12 cellular contexts compared by ENCODE assay signal in the genomic region with DNA sequence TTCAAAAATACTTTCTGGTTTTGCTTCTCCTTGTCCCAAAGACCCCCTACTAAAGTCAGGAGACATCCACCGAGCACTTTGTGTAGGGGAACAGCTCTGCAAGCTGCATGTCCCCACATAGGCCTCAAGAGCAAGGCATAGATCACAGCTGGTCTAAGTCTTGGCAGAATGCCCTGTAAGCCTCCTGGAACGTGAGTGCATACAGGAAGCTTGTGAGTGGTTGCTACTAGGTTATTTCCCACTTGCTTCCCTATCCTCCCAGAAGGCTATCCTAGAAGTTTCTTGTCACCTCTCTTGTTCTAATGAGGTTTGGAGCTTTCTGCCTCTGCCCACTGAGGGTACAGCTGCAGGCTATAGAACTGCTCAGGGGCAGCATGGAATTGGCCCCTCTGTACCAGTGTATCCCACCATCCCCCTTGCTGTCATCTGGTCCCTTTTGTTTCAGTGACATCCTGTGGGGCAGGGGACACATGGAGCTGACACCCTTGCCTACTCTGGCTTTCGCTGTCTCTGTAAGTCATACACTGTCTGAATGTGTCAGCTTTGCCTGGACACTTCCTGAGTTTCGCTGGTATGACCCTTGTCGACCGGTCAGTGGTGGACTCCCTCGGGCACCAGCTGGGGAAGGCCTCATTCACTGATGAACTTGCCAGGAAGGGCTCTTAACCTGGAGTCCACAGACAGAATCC. TPM values are rescaled to one million over a fixed set of nuclear protein-coding genes. Genes with fewer than 3 reads are reported as not detected.
DNase-seq lines count a peak whose midpoint lies in the region; TF ChIP-seq lines count a peak whose summit lies in the region.
"Had no signal": no experiment of that assay in that cellular context is flagged by ENCODE, and none has a peak within 500 bp of the region (broad histone marks: within the 10 kb centered on the region; RNA-seq: fewer than 3 reads in every experiment).

No MANE protein-coding gene starts in this region.

- no peak overlapping the region for H3T11ph ChIP-seq in H9 (ENCODE audit: low read length)

- no peak overlapping the region for H3K4me3 Mint-ChIP-seq in H9

- H3K27me3 ChIP-seq in H9 (ENCODE audit: insufficient read depth, low read length), result no peaks in the 10 kb centered on the region

- no peak overlapping the region for H4K5ac ChIP-seq in H9 (ENCODE audit: insufficient read length, low read depth, low read length)

- intact Hi-C loops in posterior vena cava (cut with DNase I), result no loop called here

- H3K56ac ChIP-seq in H9 (ENCODE audit: insufficient read length, low read depth, low read length), result no peak overlapping the region

- H3K27ac ChIP-seq in H9 (ENCODE audit: insufficient read length, low read depth, low read length), result no peak overlapping the region
- H3K27ac ChIP-seq: epithelial cell of prostate, parathyroid adenoma had no signal

- H3K23me2 ChIP-seq in H9 (ENCODE audit: insufficient read length, low read depth, low read length, poor library complexity, severe bottlenecking), result no peaks in the 10 kb centered on the region

- H2BK120ac ChIP-seq in H9 (ENCODE audit: low read depth, low read length, poor library complexity, severe bottlenecking), result no peak overlapping the region

- H3K14ac ChIP-seq in H9 (ENCODE audit: insufficient read depth, low read length), result no peak overlapping the region

- H2AFZ ChIP-seq in H9 (ENCODE audit: low read length), result no peak overlapping the region
- H2AFZ ChIP-seq: parathyroid adenoma had no signal

- H2BK5ac ChIP-seq in H9 (ENCODE audit: insufficient read length, low read length), result no peak overlapping the region

- no peaks in the 10 kb centered on the region for H3K79me1 ChIP-seq in H9 (ENCODE audit: insufficient read depth, low read depth, low read length, poor library complexity, severe bottlenecking)

- H3K79me2 ChIP-seq in H9 (ENCODE audit: insufficient read depth, low read length), result no peaks in the 10 kb centered on the region
- H3K79me2 ChIP-seq: parathyroid adenoma had no signal

- no peak overlapping the region for H3K4ac ChIP-seq in H9 (ENCODE audit: low read depth, low read length)

- H4K91ac ChIP-seq in H9 (ENCODE audit: insufficient read length, low read depth, low read length), result no peak overlapping the region

- H3K4me1 Mint-ChIP-seq in H9, result peaks cover 6 to 11% of the 10 kb centered on the region in 2 experiments

- H4K8ac ChIP-seq in H9 (replicated peaks; ENCODE audit: insufficient read length, low read depth, low read length), result no peak overlapping the region

- no peaks in the 10 kb centered on the region for H3K9me3 Mint-ChIP-seq in H9

- H3K27me3 Mint-ChIP-seq in H9 (ENCODE audit: low read depth), result peaks cover 15% of the 10 kb centered on the region

- H3K4me2 ChIP-seq in H9 (ENCODE audit: insufficient read depth, insufficient read length, low read length), result no peak overlapping the region

- no peak overlapping the region for H3K23ac ChIP-seq in H9 (ENCODE audit: insufficient read length, low read depth, low read length)

- H2AK5ac ChIP-seq in H9 (ENCODE audit: insufficient read length, low read length), result no peak overlapping the region

- no peaks in the 10 kb centered on the region for H3K4me1 ChIP-seq in H9 (ENCODE audit: insufficient read depth, low read length)
- H3K4me1 ChIP-seq: parathyroid adenoma had no signal

- H3K36me3 Mint-ChIP-seq in H9 (ENCODE audit: insufficient read depth in 1 of 3, low read depth in 3 of 3), result no peaks in the 10 kb centered on the region

- no peak overlapping the region for H3K18ac ChIP-seq in H9 (ENCODE audit: insufficient read length, low read depth, low read length)

- no peaks in the 10 kb centered on the region for H3K9me3 ChIP-seq in H9 (ENCODE audit: control insufficient read depth, low read depth, low read length)

- H4K20me1 ChIP-seq in H9 (ENCODE audit: control insufficient read depth, insufficient read depth, insufficient read length), result no peaks in the 10 kb centered on the region

- H2BK15ac ChIP-seq in H9 (ENCODE audit: low read depth, low read length), result no peak overlapping the region

- H3K27ac Mint-ChIP-seq in H9, result no peak overlapping the region

- no peak overlapping the region for H2BK12ac ChIP-seq in H9 (ENCODE audit: insufficient read length, low read depth, low read length)

- H2BK20ac ChIP-seq in H9 (ENCODE audit: low read depth, low read length, poor library complexity, severe bottlenecking), result no peak overlapping the region

- peak; percentile 14 for DNase-seq in H9
- DNase-seq in NCI-H345 (lab: John Stamatoyannopoulos, UW), result peak; percentile 75
- peak; percentile 32 to 81 for DNase-seq in dermis microvascular lymphatic vessel endothelial cell (ENCODE audit: low read depth in 2 of 2)
- peak; percentile 55 for DNase-seq in posterior vena cava (ENCODE audit: low spot score)
- no peak for DNase-seq in DMS114 treated with DMSO at 0.1 percent for 48 hours (lab: John Stamatoyannopoulos, UW; ENCODE audit: unreplicated experiment)
- DNase-seq in NCI-H1436 treated with DMSO at 0.1 percent for 48 hours (lab: John Stamatoyannopoulos, UW), result no peak
- DNase-seq in activated CD4-positive, alpha-beta T cell treated with anti-CD3 and anti-CD28 coated beads, Interleukin-2, amount 50 U/mL, for 48 hours, result no peak
- no peak for DNase-seq in HuH-7 (ENCODE audit: low spot score)
- DNase-seq: activated CD8-positive, alpha-beta memory T cell treated with anti-CD3 and anti-CD28 coated beads, Interleukin-2, amount 50 U/mL, for 4 hours had no signal

- TF ChIP-seq CTCF in H9 (conservative IDR thresholded peaks at IDR 0.05), result no peak

- WGBS in H9 (ENCODE audit: extremely low coverage, insufficient read length, low lambda C conversion rate), result no CpG with 5 or more reads among the region's 7 CpGs

- no peak overlapping the region for H3K9ac ChIP-seq in H9 (ENCODE audit: extremely low read depth, insufficient read length, low read length)
- H3K9ac ChIP-seq: parathyroid adenoma had no signal

RNA-seq across cellular contexts. Expression of gene KCNK16, which starts 35.6 kb away (rescaled TPM):
- total RNA-seq in H9 (2021) (not detected in 2 replicates), dermis microvascular lymphatic vessel endothelial cell (not detected in 2 replicates), posterior vena cava (not detected)
- total RNA-seq: GM12878 had no signal

RNA-seq across cellular contexts. Expression of gene KCNK17, which starts 43.9 kb away (rescaled TPM):
- total RNA-seq in H9 (2021) (1.2 and 1.3 TPM in 2 replicates), dermis microvascular lymphatic vessel endothelial cell (not detected in 2 replicates), posterior vena cava (under 1 TPM; 0.48 to 0.74 TPM)
- total RNA-seq: GM12878 had no signal

Comparison
In these comparisons a context has a peak if more than half of its experiments do, and no peak if none do; other contexts are left out.
1. DNase-seq: peak in H9 (single experiment), NCI-H345 (single experiment), dermis microvascular lymphatic vessel endothelial cell (2 of 2) and posterior vena cava (single experiment); none in DMS114 treated with DMSO at 0.1 percent for 48 hours (single experiment), NCI-H1436 treated with DMSO at 0.1 percent for 48 hours (single experiment), activated CD4-positive, alpha-beta T cell treated with anti-CD3 and anti-CD28 coated beads, Interleukin-2, amount 50 U/mL, for 48 hours (0 of 2) and HuH-7 (single experiment).